ENCODE assay signal across 14 cellular contexts in genomic region chr17:78132767-78133178, GRCh38. TPM values are rescaled to one million over a fixed set of nuclear protein-coding genes. Genes with fewer than 3 reads are reported as not detected.
DNase-seq lines count a peak whose midpoint lies in the region; ATAC-seq, FAIRE-seq and TF ChIP-seq lines count a peak whose summit lies in the region.
"Had no signal": no experiment of that assay in that cellular context is flagged by ENCODE, and none has a peak within 500 bp of the region (broad histone marks: within the 10 kb centered on the region; RNA-seq: fewer than 3 reads in every experiment).

No MANE protein-coding gene starts in this region.

- H3K4me3 Mint-ChIP-seq in activated CD4-positive, alpha-beta memory T cell treated with anti-CD3 and anti-CD28 coated beads for 36 hours, result peak overlapping the region; percentile 65
- H3K4me3 Mint-ChIP-seq in type B pancreatic cell, result peak overlapping the region; percentile 41

- H3K79me2 ChIP-seq in keratinocyte (ENCODE audit: control insufficient read depth, insufficient read depth, low read length), result no peaks in the 10 kb centered on the region

- no peaks in the 10 kb centered on the region for H3K9me3 ChIP-seq in keratinocyte (ENCODE audit: control insufficient read depth, low read depth, low read length)
- H3K9me3 ChIP-seq: prostate gland, SJSA1 had no signal

- H3K4me3 ChIP-seq in keratinocyte (ENCODE audit: control insufficient read depth in 2 of 3, extremely low read depth in 1 of 3, insufficient read depth in 2 of 3, low read depth in 1 of 3, low read length in 3 of 3), result no peak overlapping the region
- H3K4me3 ChIP-seq: SJSA1 had no signal

- peaks cover 31% of the 10 kb centered on the region for H3K27me3 ChIP-seq in keratinocyte (ENCODE audit: control insufficient read depth, extremely low read depth, insufficient read depth, low read length)

- dilution Hi-C loops in keratinocyte (cut with MboI; ENCODE audit: extremely low pct_ligation_motif_present, low sequenced_read_pairs), result no loop called here

- peaks cover 63% of the 10 kb centered on the region for H3K4me1 Mint-ChIP-seq in activated CD4-positive, alpha-beta memory T cell treated with anti-CD3 and anti-CD28 coated beads for 36 hours (ENCODE audit: low read depth)
- H3K4me1 Mint-ChIP-seq in type B pancreatic cell (ENCODE audit: unreplicated experiment), result peaks cover 14% of the 10 kb centered on the region

- H3K27me3 Mint-ChIP-seq in activated CD4-positive, alpha-beta memory T cell treated with anti-CD3 and anti-CD28 coated beads for 36 hours, result no peaks in the 10 kb centered on the region
- H3K27me3 Mint-ChIP-seq in type B pancreatic cell, result peaks cover 12% of the 10 kb centered on the region

- no peaks in the 10 kb centered on the region for H4K20me1 ChIP-seq in keratinocyte (ENCODE audit: control insufficient read depth, extremely low read depth, insufficient read depth, low read length)

- H3K9me3 Mint-ChIP-seq in activated CD4-positive, alpha-beta memory T cell treated with anti-CD3 and anti-CD28 coated beads for 36 hours, result no peaks in the 10 kb centered on the region
- H3K9me3 Mint-ChIP-seq in type B pancreatic cell, result no peaks in the 10 kb centered on the region

- ATAC-seq in GM21786 (IDR thresholded peaks at IDR 0.05; ENCODE audit: unreplicated experiment) (no peak), GM19397 (IDR thresholded peaks at IDR 0.05; ENCODE audit: unreplicated experiment) (no peak)

- peak; percentile 73 for DNase-seq in activated effector memory CD4-positive, alpha-beta T cell treated with anti-CD3 and anti-CD28 coated beads, Interleukin-2, amount 50 U/mL, for 16 hours
- no peak for DNase-seq in activated effector memory CD4-positive, alpha-beta T cell treated with Interleukin-2 at 50 U/mL for 16 hours
- no peak for DNase-seq in activated CD4-positive, alpha-beta memory T cell treated with anti-CD3 and anti-CD28 coated beads for 36 hours
- DNase-seq in keratinocyte (ENCODE audit: low read depth, low spot score), result no peak
- no peak for DNase-seq in type B pancreatic cell (ENCODE audit: extremely low spot score, unreplicated experiment)
- no peak for DNase-seq in activated CD4-positive, CD25-positive, alpha-beta regulatory T cell (lab: John Stamatoyannopoulos, UW)
- DNase-seq: activated CD4-positive, alpha-beta T cell treated with anti-CD3 and anti-CD28 coated beads, Interleukin-2, amount 50 U/mL, for 4 hours had no signal

- no peak overlapping the region for H3K27ac ChIP-seq in keratinocyte (ENCODE audit: control insufficient read depth, insufficient read depth, low read length)
- H3K27ac ChIP-seq: SJSA1 had no signal

- POLR2A ChIA-PET in activated CD4-positive, alpha-beta memory T cell treated with anti-CD3 and anti-CD28 coated beads for 36 hours (lab: Charles Lee), result interaction anchor here (1.5 kb wide), 2 partner anchors 10 to 54 kb away, joined by 3 to 7 read pairs; partner anchors contain the start of genes AFMID and TK1

- peaks cover 4% of the 10 kb centered on the region for H3K9me1 ChIP-seq in keratinocyte (ENCODE audit: control insufficient read depth, extremely low read depth, insufficient read depth, low read length)

- H3K9ac ChIP-seq in keratinocyte (ENCODE audit: control insufficient read depth, extremely low read depth, insufficient read depth, low read length), result no peak overlapping the region

- H3K36me3 Mint-ChIP-seq in activated CD4-positive, alpha-beta memory T cell treated with anti-CD3 and anti-CD28 coated beads for 36 hours, result peaks cover 57% of the 10 kb centered on the region
- H3K36me3 Mint-ChIP-seq in type B pancreatic cell, result no peaks in the 10 kb centered on the region

- peak overlapping the region; percentile 54 for H3K27ac Mint-ChIP-seq in activated CD4-positive, alpha-beta memory T cell treated with anti-CD3 and anti-CD28 coated beads for 36 hours
- peak overlapping the region; percentile 11 for H3K27ac Mint-ChIP-seq in type B pancreatic cell

- no peaks in the 10 kb centered on the region for H3K36me3 ChIP-seq in keratinocyte (ENCODE audit: control insufficient read depth in 2 of 2, extremely low read depth in 1 of 2, insufficient read depth in 2 of 2, low read length in 2 of 2)
- H3K36me3 ChIP-seq: prostate gland, SJSA1 had no signal

- peak overlapping the region; percentile 15 for H2AFZ ChIP-seq in keratinocyte (ENCODE audit: control insufficient read depth, low read length)

- no peak for FAIRE-seq in keratinocyte (lab: Jason Lieb, UNC)
- FAIRE-seq: bronchial epithelial cell had no signal

- intact Hi-C loops in activated CD4-positive, alpha-beta memory T cell treated with anti-CD3 and anti-CD28 coated beads for 36 hours (cut with micrococcal nuclease), result loop anchor here (5.0 kb wide), 2 partner anchors 35 to 55 kb away; partner anchors contain the start of genes AFMID, SYNGR2 and TK1

- peaks cover 10% of the 10 kb centered on the region for H3K4me1 ChIP-seq in keratinocyte (ENCODE audit: control insufficient read depth, extremely low read depth, insufficient read depth, low read length)
- H3K4me1 ChIP-seq: prostate gland had no signal

- CTCF ChIA-PET in activated CD4-positive, alpha-beta memory T cell treated with anti-CD3 and anti-CD28 coated beads for 36 hours (lab: Charles Lee), result interaction anchor here (1.1 to 6.6 kb wide), 3 partner anchors 9 to 19 kb away, joined by 5 to 99 read pairs (median 60); partner anchors contain the start of gene TMC6

- H3K4me2 ChIP-seq in keratinocyte (ENCODE audit: control insufficient read depth, extremely low read depth, insufficient read depth, low read depth, low read length), result peak overlapping the region; percentile 54

- TF ChIP-seq CTCF in keratinocyte (optimal IDR thresholded peaks at IDR 0.05 in 1 of 3, IDR thresholded peaks at IDR 0.05 in 1 of 3, conservative IDR thresholded peaks at IDR 0.05 in 1 of 3; ENCODE audit: extremely low read depth in 1 of 3, insufficient read depth in 2 of 3, low read length in 3 of 3), result no peak
- TF ChIP-seq CTCF in type B pancreatic cell (conservative IDR thresholded peaks at IDR 0.05), result no peak

RNA-seq across cellular contexts. Expression of gene TMC8, which starts 2.2 kb away (rescaled TPM):
- 100 to 1,000 TPM; 134 to 140 TPM for total RNA-seq in activated CD4-positive, alpha-beta memory T cell treated with anti-CD3 and anti-CD28 coated beads for 36 hours
- 0.14 to 0.41 TPM (median 0.40 TPM) in 3 replicates for polyA plus RNA-seq in keratinocyte
- polyA plus RNA-seq in keratinocyte (2011; ENCODE audit: low read depth), result 0.11 TPM
- polyA plus RNA-seq in keratinocyte (2011; cell fraction: cytosol; rRNA removed), result 0.11 and 0.21 TPM in 2 replicates
- polyA plus RNA-seq in keratinocyte (2011; cell fraction: nucleus; rRNA removed), result 0.93 and 2.6 TPM in 2 replicates
- 0.11 and 0.71 TPM in 2 replicates for polyA plus RNA-seq in keratinocyte (2012; ENCODE audit: low replicate concordance)
- 0.13 to 0.16 TPM in 2 of 3 replicates, not detected in the other for polyA minus RNA-seq in keratinocyte
- polyA minus RNA-seq in keratinocyte (2011; cell fraction: cytosol; rRNA and poly(A)+ RNA removed), result not detected
- 0.31 and 0.95 TPM in 2 replicates for polyA minus RNA-seq in keratinocyte (2011; cell fraction: nucleus; rRNA and poly(A)+ RNA removed)
- total RNA-seq in type B pancreatic cell (ENCODE audit: low replicate concordance), result 0.85 and 0.90 TPM in 2 replicates
- total RNA-seq: bronchial epithelial cell, SJSA1 had no signal

RNA-seq across cellular contexts. Expression of gene TMC6, which starts 4.2 kb away (rescaled TPM):
- 100 to 1,000 TPM; 157 to 162 TPM for total RNA-seq in activated CD4-positive, alpha-beta memory T cell treated with anti-CD3 and anti-CD28 coated beads for 36 hours
- polyA plus RNA-seq in keratinocyte, result 20.1 to 50.0 TPM (median 20.4 TPM) in 3 replicates
- 17.5 TPM for polyA plus RNA-seq in keratinocyte (2011; ENCODE audit: low read depth)
- 11.0 and 25.5 TPM in 2 replicates for polyA plus RNA-seq in keratinocyte (2011; cell fraction: cytosol; rRNA removed)
- polyA plus RNA-seq in keratinocyte (2011; cell fraction: nucleus; rRNA removed), result 73.2 and 118 TPM in 2 replicates
- polyA plus RNA-seq in keratinocyte (2012; ENCODE audit: low replicate concordance), result 36.3 and 44.3 TPM in 2 replicates
- polyA minus RNA-seq in keratinocyte, result 19.6 to 37.4 TPM (median 34.6 TPM) in 3 replicates
- 53.3 TPM for polyA minus RNA-seq in keratinocyte (2011; cell fraction: cytosol; rRNA and poly(A)+ RNA removed)
- polyA minus RNA-seq in keratinocyte (2011; cell fraction: nucleus; rRNA and poly(A)+ RNA removed), result 65.0 and 76.0 TPM in 2 replicates
- 94.4 and 122 TPM in 2 replicates for total RNA-seq in type B pancreatic cell (ENCODE audit: low replicate concordance)

RNA-seq across cellular contexts. Expression of gene C17orf99, which starts 13.4 kb away (rescaled TPM):
- total RNA-seq in activated CD4-positive, alpha-beta memory T cell treated with anti-CD3 and anti-CD28 coated beads for 36 hours, result not detected
- 0.42 to 0.85 TPM (median 0.49 TPM) in 3 replicates for polyA plus RNA-seq in keratinocyte
- polyA plus RNA-seq in keratinocyte (2011; ENCODE audit: low read depth), result 1.5 TPM
- 0.18 and 0.48 TPM in 2 replicates for polyA plus RNA-seq in keratinocyte (2011; cell fraction: cytosol; rRNA removed)
- 1.1 and 2.3 TPM in 2 replicates for polyA plus RNA-seq in keratinocyte (2011; cell fraction: nucleus; rRNA removed)
- polyA plus RNA-seq in keratinocyte (2012; ENCODE audit: low replicate concordance), result 0.57 and 0.72 TPM in 2 replicates
- 0.22 to 3.1 TPM in 2 of 3 replicates, not detected in the other for polyA minus RNA-seq in keratinocyte
- polyA minus RNA-seq in keratinocyte (2011; cell fraction: cytosol; rRNA and poly(A)+ RNA removed), result not detected
- polyA minus RNA-seq in keratinocyte (2011; cell fraction: nucleus; rRNA and poly(A)+ RNA removed), result 1.5 and 2.9 TPM in 2 replicates
- total RNA-seq in type B pancreatic cell (ENCODE audit: low replicate concordance), result not detected in 2 replicates
- total RNA-seq: bronchial epithelial cell, H4, left colon, prostate gland, SJSA1 had no signal

RNA-seq across cellular contexts. Expression of gene SYNGR2, which starts 35.6 kb away (rescaled TPM):
- total RNA-seq in activated CD4-positive, alpha-beta memory T cell treated with anti-CD3 and anti-CD28 coated beads for 36 hours, result 10 to 100 TPM; 79.2 to 87.7 TPM
- 98.8 to 298 TPM (median 103 TPM) in 3 replicates for polyA plus RNA-seq in keratinocyte
- 18.9 TPM for polyA plus RNA-seq in keratinocyte (2011; ENCODE audit: low read depth)
- polyA plus RNA-seq in keratinocyte (2011; cell fraction: cytosol; rRNA removed), result 152 and 214 TPM in 2 replicates
- 196 and 308 TPM in 2 replicates for polyA plus RNA-seq in keratinocyte (2011; cell fraction: nucleus; rRNA removed)
- 92.0 and 197 TPM in 2 replicates for polyA plus RNA-seq in keratinocyte (2012; ENCODE audit: low replicate concordance)
- 149 to 420 TPM (median 226 TPM) in 3 replicates for polyA minus RNA-seq in keratinocyte
- 340 TPM for polyA minus RNA-seq in keratinocyte (2011; cell fraction: cytosol; rRNA and poly(A)+ RNA removed)
- polyA minus RNA-seq in keratinocyte (2011; cell fraction: nucleus; rRNA and poly(A)+ RNA removed), result 94.0 and 134 TPM in 2 replicates
- 64.1 and 179 TPM in 2 replicates for total RNA-seq in type B pancreatic cell (ENCODE audit: low replicate concordance)

RNA-seq across cellular contexts. Expression of gene TK1, which starts 54.1 kb away (rescaled TPM):
- 100 to 1,000 TPM; 188 to 193 TPM for total RNA-seq in activated CD4-positive, alpha-beta memory T cell treated with anti-CD3 and anti-CD28 coated beads for 36 hours
- 7.1 to 50.2 TPM (median 21.8 TPM) in 3 replicates for polyA plus RNA-seq in keratinocyte
- polyA plus RNA-seq in keratinocyte (2011; ENCODE audit: low read depth), result not detected
- 9.4 and 14.3 TPM in 2 replicates for polyA plus RNA-seq in keratinocyte (2011; cell fraction: cytosol; rRNA removed)
- 3.7 and 4.5 TPM in 2 replicates for polyA plus RNA-seq in keratinocyte (2011; cell fraction: nucleus; rRNA removed)
- 0.82 and 44.0 TPM in 2 replicates for polyA plus RNA-seq in keratinocyte (2012; ENCODE audit: low replicate concordance)
- polyA minus RNA-seq in keratinocyte, result 8.5 to 52.2 TPM (median 34.7 TPM) in 3 replicates
- polyA minus RNA-seq in keratinocyte (2011; cell fraction: cytosol; rRNA and poly(A)+ RNA removed), result 15.3 TPM
- 3.9 and 5.1 TPM in 2 replicates for polyA minus RNA-seq in keratinocyte (2011; cell fraction: nucleus; rRNA and poly(A)+ RNA removed)
- 34.4 and 41.2 TPM in 2 replicates for total RNA-seq in type B pancreatic cell (ENCODE audit: low replicate concordance)

Comparison
In these comparisons a context has a peak if more than half of its experiments do, and no peak if none do; other contexts are left out.
1. RNA of gene TMC8, which starts 2.2 kb away (total RNA-seq): 134 to 140 TPM in activated CD4-positive, alpha-beta memory T cell treated with anti-CD3 and anti-CD28 coated beads for 36 hours; 0.85 to 0.90 TPM in type B pancreatic cell; every median in the first group is over 10 times any median in the second.